ENCODE assay signal across 8 cellular contexts in genomic region chr7:44213872-44214595, GRCh38. TPM values are rescaled to one million over a fixed set of nuclear protein-coding genes. Genes with fewer than 3 reads are reported as not detected.
DNase-seq lines count a peak whose midpoint lies in the region; ATAC-seq and TF ChIP-seq lines count a peak whose summit lies in the region.

No MANE protein-coding gene starts in this region.

- H3K4me3 Mint-ChIP-seq in activated naive CD4-positive, alpha-beta T cell treated with anti-CD3 and anti-CD28 coated beads, Interleukin-2, amount 10 ng/mL, durations not matched to agents 7 days and 5 days = no peak overlapping the region
- no peak overlapping the region for H3K4me3 Mint-ChIP-seq in activated naive CD4-positive, alpha-beta T cell treated with anti-CD3 and anti-CD28 coated beads for 36 hours
- H3K4me3 Mint-ChIP-seq in stimulated activated effector memory CD8-positive, alpha-beta T cell treated with anti-CD3 and anti-CD28 coated beads, Interleukin-12 subunit alpha, Interleukin-12 subunit beta, amount 100 ng/mL, for 72 hours = no peak overlapping the region

- no peak for TF ChIP-seq POLR2A in heart left ventricle (IDR thresholded peaks at IDR 0.05)

- H3K27me3 Mint-ChIP-seq in activated naive CD4-positive, alpha-beta T cell treated with anti-CD3 and anti-CD28 coated beads, Interleukin-2, amount 10 ng/mL, durations not matched to agents 7 days and 5 days = no peaks in the 10 kb centered on the region
- no peaks in the 10 kb centered on the region for H3K27me3 Mint-ChIP-seq in activated naive CD4-positive, alpha-beta T cell treated with anti-CD3 and anti-CD28 coated beads for 36 hours (ENCODE audit: low read depth)

- H3K27ac ChIP-seq in heart left ventricle (no peak overlapping the region), ascending aorta (no peak overlapping the region)

- intact Hi-C loops in activated naive CD4-positive, alpha-beta T cell treated with anti-CD3 and anti-CD28 coated beads for 36 hours (cut with micrococcal nuclease) = no loop called here
- intact Hi-C loops in heart left ventricle (cut with DNase I) = no loop called here
- intact Hi-C loops in ascending aorta (cut with DNase I) = no loop called here

- peak in 7 of 12 donors; percentile 11 to 35 (median 19) for TF ChIP-seq CTCF in heart left ventricle (IDR thresholded peaks at IDR 0.05)
- TF ChIP-seq CTCF in ascending aorta (IDR thresholded peaks at IDR 0.05) = no peak

- CTCF ChIA-PET in activated naive CD4-positive, alpha-beta T cell treated with anti-CD3 and anti-CD28 coated beads, Interleukin-2, amount 10 ng/mL, durations not matched to agents 7 days and 5 days (lab: Charles Lee) = interaction anchor here (1.0 to 2.1 kb wide), 6 partner anchors 12 to 352 kb away, joined by 3 to 7 read pairs (median 4); no protein-coding TSS in a partner anchor
- CTCF ChIA-PET in activated naive CD4-positive, alpha-beta T cell treated with anti-CD3 and anti-CD28 coated beads for 36 hours (lab: Charles Lee) = interaction anchor here (0.6 kb wide), 1 partner anchor 360 kb away, joined by 3 read pairs; no protein-coding TSS in a partner anchor

- H3K4me1 Mint-ChIP-seq in activated naive CD4-positive, alpha-beta T cell treated with anti-CD3 and anti-CD28 coated beads, Interleukin-2, amount 10 ng/mL, durations not matched to agents 7 days and 5 days = no peaks in the 10 kb centered on the region
- H3K4me1 Mint-ChIP-seq in activated naive CD4-positive, alpha-beta T cell treated with anti-CD3 and anti-CD28 coated beads for 36 hours (ENCODE audit: low read depth) = no peaks in the 10 kb centered on the region
- H3K4me1 Mint-ChIP-seq in stimulated activated effector memory CD8-positive, alpha-beta T cell treated with anti-CD3 and anti-CD28 coated beads, Interleukin-12 subunit alpha, Interleukin-12 subunit beta, amount 100 ng/mL, for 72 hours = peaks cover 5% of the 10 kb centered on the region

- H3K9me3 Mint-ChIP-seq in activated naive CD4-positive, alpha-beta T cell treated with anti-CD3 and anti-CD28 coated beads, Interleukin-2, amount 10 ng/mL, durations not matched to agents 7 days and 5 days = no peaks in the 10 kb centered on the region
- H3K9me3 Mint-ChIP-seq in activated naive CD4-positive, alpha-beta T cell treated with anti-CD3 and anti-CD28 coated beads for 36 hours = no peaks in the 10 kb centered on the region
- H3K9me3 Mint-ChIP-seq in stimulated activated effector memory CD8-positive, alpha-beta T cell treated with anti-CD3 and anti-CD28 coated beads, Interleukin-12 subunit alpha, Interleukin-12 subunit beta, amount 100 ng/mL, for 72 hours = no peaks in the 10 kb centered on the region

- peak in 3 of 4 donors; percentile 7 to 40 (median 28) for ATAC-seq in heart left ventricle
- ATAC-seq in stimulated activated effector memory CD8-positive, alpha-beta T cell treated with anti-CD3 and anti-CD28 coated beads, Interleukin-12 subunit alpha, Interleukin-12 subunit beta, amount 100 ng/mL, for 72 hours = peak; percentile 20
- no peak for ATAC-seq in HG02885 (IDR thresholded peaks at IDR 0.05; ENCODE audit: poor library complexity, unreplicated experiment)

- H3K36me3 Mint-ChIP-seq in activated naive CD4-positive, alpha-beta T cell treated with anti-CD3 and anti-CD28 coated beads, Interleukin-2, amount 10 ng/mL, durations not matched to agents 7 days and 5 days = peaks cover 23% of the 10 kb centered on the region
- H3K36me3 Mint-ChIP-seq in activated naive CD4-positive, alpha-beta T cell treated with anti-CD3 and anti-CD28 coated beads for 36 hours (ENCODE audit: low read depth) = peaks cover 3% of the 10 kb centered on the region
- H3K36me3 Mint-ChIP-seq in stimulated activated effector memory CD8-positive, alpha-beta T cell treated with anti-CD3 and anti-CD28 coated beads, Interleukin-12 subunit alpha, Interleukin-12 subunit beta, amount 100 ng/mL, for 72 hours = peaks cover 44% of the 10 kb centered on the region

- H3K36me3 ChIP-seq in heart left ventricle (peaks cover 0 to 51% (median 45%) of the 10 kb centered on the region in 9 donors), ascending aorta (peaks cover 39 to 46% of the 10 kb centered on the region in 2 donors)

- DNase-seq in activated naive CD4-positive, alpha-beta T cell treated with anti-CD3 and anti-CD28 coated beads, Interleukin-2, amount 10 ng/mL, durations not matched to agents 7 days and 5 days = no peak
- DNase-seq in activated naive CD4-positive, alpha-beta T cell treated with anti-CD3 and anti-CD28 coated beads for 36 hours = no peak
- peak; percentile 49 for DNase-seq in NCI-H1105 treated with DMSO at 0.1 percent for 48 hours (lab: John Stamatoyannopoulos, UW)
- peak; percentile 52 to 73 for DNase-seq in SW 1271 (lab: John Stamatoyannopoulos, UW)
- DNase-seq in heart left ventricle = no peak
- no peak for DNase-seq in stimulated activated effector memory CD8-positive, alpha-beta T cell treated with anti-CD3 and anti-CD28 coated beads, Interleukin-12 subunit alpha, Interleukin-12 subunit beta, amount 100 ng/mL, for 72 hours (ENCODE audit: low spot score in 2 of 2)
- DNase-seq in ascending aorta (ENCODE audit: low spot score in 2 of 2) = no peak

- 75 to 81% (median 77%) methylated on average over 10 of the region's 10 CpGs for WGBS in heart left ventricle, 4 donors

- peak overlapping the region; percentile 28 for H3K27ac Mint-ChIP-seq in activated naive CD4-positive, alpha-beta T cell treated with anti-CD3 and anti-CD28 coated beads, Interleukin-2, amount 10 ng/mL, durations not matched to agents 7 days and 5 days
- H3K27ac Mint-ChIP-seq in activated naive CD4-positive, alpha-beta T cell treated with anti-CD3 and anti-CD28 coated beads for 36 hours = no peak overlapping the region
- peak overlapping the region; percentile 68 for H3K27ac Mint-ChIP-seq in stimulated activated effector memory CD8-positive, alpha-beta T cell treated with anti-CD3 and anti-CD28 coated beads, Interleukin-12 subunit alpha, Interleukin-12 subunit beta, amount 100 ng/mL, for 72 hours

- peaks cover 0 to 3% (median 0%) of the 10 kb centered on the region in 12 donors for H3K4me1 ChIP-seq in heart left ventricle
- H3K4me1 ChIP-seq in ascending aorta = no peaks in the 10 kb centered on the region

- H3K4me3 ChIP-seq in heart left ventricle (no peak overlapping the region), ascending aorta (no peak overlapping the region)

- H3K27me3 ChIP-seq in heart left ventricle (no peaks in the 10 kb centered on the region), ascending aorta (no peaks in the 10 kb centered on the region)

- no peaks in the 10 kb centered on the region for H3K9me3 ChIP-seq in heart left ventricle
- H3K9me3 ChIP-seq in ascending aorta = no peaks in the 10 kb centered on the region

RNA-seq across cellular contexts. Expression of gene YKT6, which starts 13.3 kb away (rescaled TPM):
- total RNA-seq in activated naive CD4-positive, alpha-beta T cell treated with anti-CD3 and anti-CD28 coated beads for 36 hours = 10 to 100 TPM; 53.5 to 57.3 TPM
- total RNA-seq in heart left ventricle = 10 to 100 TPM; 43.8 to 82.2 (median 46.6) TPM
- polyA plus RNA-seq in heart left ventricle = 100 to 1,000 TPM in 1 of 2 donors, 10 to 100 TPM in 1; 28.5 to 133 TPM
- total RNA-seq in ascending aorta = 40.1 TPM

RNA-seq across cellular contexts. Expression of gene GCK, which starts 24.8 kb away (rescaled TPM):
- 1 to 10 TPM; 2.1 to 3.3 TPM for total RNA-seq in activated naive CD4-positive, alpha-beta T cell treated with anti-CD3 and anti-CD28 coated beads for 36 hours
- 1 to 10 TPM in 6 of 9 donors, under 1 TPM in 3; 0.54 to 3.3 (median 1.3) TPM for total RNA-seq in heart left ventricle
- polyA plus RNA-seq in heart left ventricle = 1 to 10 TPM; 3.6 to 5.7 TPM
- total RNA-seq in ascending aorta = 2.7 TPM

Comparison
In these comparisons a context has a peak if more than half of its experiments do, and no peak if none do; other contexts are left out.
1. DNase-seq: peak in NCI-H1105 treated with DMSO at 0.1 percent for 48 hours (single experiment) and SW 1271 (2 of 2); none in activated naive CD4-positive, alpha-beta T cell treated with anti-CD3 and anti-CD28 coated beads, Interleukin-2, amount 10 ng/mL, durations not matched to agents 7 days and 5 days (single experiment), activated naive CD4-positive, alpha-beta T cell treated with anti-CD3 and anti-CD28 coated beads for 36 hours (single experiment), heart left ventricle (0 of 5), stimulated activated effector memory CD8-positive, alpha-beta T cell treated with anti-CD3 and anti-CD28 coated beads, Interleukin-12 subunit alpha, Interleukin-12 subunit beta, amount 100 ng/mL, for 72 hours (0 of 2) and ascending aorta (0 of 2).
2. CTCF ChIP-seq: peak in heart left ventricle (7 of 12); none in ascending aorta (0 of 3).